28 cellular contexts compared by ENCODE assay signal in the genomic region with DNA sequence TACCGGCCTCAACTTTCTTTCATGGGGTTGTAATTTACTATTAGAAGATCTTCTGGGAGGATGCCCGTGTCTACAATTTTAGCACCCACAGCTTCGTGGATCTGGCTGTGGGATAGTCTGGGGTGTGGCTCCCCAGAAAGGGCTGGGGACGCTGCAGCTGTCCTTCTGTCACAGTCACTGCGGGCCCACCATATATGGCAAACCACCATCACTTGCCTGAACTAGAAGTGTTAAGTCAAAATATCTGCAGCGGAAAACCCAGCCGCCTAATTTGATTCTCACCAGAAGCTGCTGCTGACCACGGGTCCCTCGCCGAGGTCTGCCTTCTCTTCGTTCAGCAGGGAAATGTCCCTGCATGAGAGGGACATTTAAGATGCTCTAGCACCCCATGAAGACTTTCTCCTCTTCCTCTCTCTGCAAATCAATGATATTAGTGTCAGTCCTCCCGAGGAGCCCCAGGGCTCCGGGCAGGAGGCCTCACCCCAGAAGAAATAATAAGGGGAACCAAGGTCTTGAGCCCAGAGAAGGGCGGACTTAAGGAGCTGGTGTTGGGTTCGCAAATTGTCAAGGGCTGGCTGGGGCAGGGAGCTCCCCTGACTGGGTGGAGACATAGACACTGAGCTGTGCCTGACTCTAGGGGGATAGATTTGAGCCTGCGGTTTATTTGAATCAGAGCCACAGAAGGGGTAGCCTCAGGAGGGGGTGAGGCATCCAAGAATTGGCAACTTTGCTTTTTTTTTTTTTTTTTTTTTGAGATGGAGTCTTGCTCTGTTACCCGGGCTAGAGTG. TPM values are rescaled to one million over a fixed set of nuclear protein-coding genes. Genes with fewer than 3 reads are reported as not detected.
DNase-seq lines count a peak whose midpoint lies in the region; ATAC-seq lines count a peak whose summit lies in the region.
"Had no signal": no experiment of that assay in that cellular context is flagged by ENCODE, and none has a peak within 500 bp of the region (broad histone marks: within the 10 kb centered on the region; RNA-seq: fewer than 3 reads in every experiment).

No MANE protein-coding gene starts in this region.

- POLR2A ChIA-PET in naive thymus-derived CD4-positive, alpha-beta T cell (lab: Charles Lee): interaction anchor here (0.7 to 1.6 kb wide), 2 partner anchors 26 to 1869 kb away, joined by 4 to 5 read pairs; partner anchors contain the start of gene MRPL54

- H3K4me1 Mint-ChIP-seq in stimulated activated naive CD8-positive, alpha-beta T cell treated with anti-CD3 and anti-CD28 coated beads, Interleukin-15, amount 100 ng/mL, for 72 hours: peaks cover 23% of the 10 kb centered on the region
- peaks cover 0 to 23% (median 13%) of the 10 kb centered on the region in 7 donors for H3K4me1 Mint-ChIP-seq in naive thymus-derived CD4-positive, alpha-beta T cell

- H3K9me3 ChIP-seq in naive thymus-derived CD4-positive, alpha-beta T cell (ENCODE audit: control insufficient read depth in 2 of 3, low read length in 3 of 3): peaks cover 0 to 3% (median 0%) of the 10 kb centered on the region in 3 experiments
- H3K9me3 ChIP-seq: SK-N-SH had no signal

- H3K9me3 Mint-ChIP-seq in stimulated activated naive CD8-positive, alpha-beta T cell treated with anti-CD3 and anti-CD28 coated beads, Interleukin-15, amount 100 ng/mL, for 72 hours: no peaks in the 10 kb centered on the region
- H3K9me3 Mint-ChIP-seq in naive thymus-derived CD4-positive, alpha-beta T cell: peaks cover 0 to 5% (median 0%) of the 10 kb centered on the region in 11 donors

- CTCF ChIA-PET in naive thymus-derived CD4-positive, alpha-beta T cell (lab: Charles Lee): no interaction called here

- H3K36me3 ChIP-seq in naive thymus-derived CD4-positive, alpha-beta T cell (ENCODE audit: control insufficient read depth in 2 of 3, insufficient read depth in 3 of 3, low read length in 3 of 3): no peaks in the 10 kb centered on the region
- H3K36me3 ChIP-seq: BLaER1 had no signal

- H3K4me3 Mint-ChIP-seq in stimulated activated naive CD8-positive, alpha-beta T cell treated with anti-CD3 and anti-CD28 coated beads, Interleukin-15, amount 100 ng/mL, for 72 hours: no peak overlapping the region
- H3K4me3 Mint-ChIP-seq in naive thymus-derived CD4-positive, alpha-beta T cell: peak overlapping the region in 3 of 10 donors; percentile 14 to 60 (median 32)
- H3K4me3 Mint-ChIP-seq: type B pancreatic cell had no signal

- no peaks in the 10 kb centered on the region for H3K27me3 ChIP-seq in naive thymus-derived CD4-positive, alpha-beta T cell (ENCODE audit: control insufficient read depth in 2 of 2, insufficient read depth in 2 of 2, low read length in 2 of 2)

- no peaks in the 10 kb centered on the region for H3K27me3 Mint-ChIP-seq in stimulated activated naive CD8-positive, alpha-beta T cell treated with anti-CD3 and anti-CD28 coated beads, Interleukin-15, amount 100 ng/mL, for 72 hours
- peaks cover 0 to 25% (median 0%) of the 10 kb centered on the region in 5 donors for H3K27me3 Mint-ChIP-seq in naive thymus-derived CD4-positive, alpha-beta T cell

- H3K36me3 Mint-ChIP-seq in naive thymus-derived CD4-positive, alpha-beta T cell: peaks cover 0 to 5% (median 0%) of the 10 kb centered on the region in 5 donors
- H3K36me3 Mint-ChIP-seq: type B pancreatic cell had no signal

- H3K27ac Mint-ChIP-seq in stimulated activated naive CD8-positive, alpha-beta T cell treated with anti-CD3 and anti-CD28 coated beads, Interleukin-15, amount 100 ng/mL, for 72 hours: no peak overlapping the region
- peak overlapping the region in 3 of 9 donors; percentile 21 to 35 (median 29) for H3K27ac Mint-ChIP-seq in naive thymus-derived CD4-positive, alpha-beta T cell
- H3K27ac Mint-ChIP-seq: type B pancreatic cell had no signal

- no peak overlapping the region for H3K27ac ChIP-seq in naive thymus-derived CD4-positive, alpha-beta T cell (ENCODE audit: low read depth, low read length)
- H3K27ac ChIP-seq: BLaER1 had no signal

- H3K4me1 ChIP-seq in naive thymus-derived CD4-positive, alpha-beta T cell (ENCODE audit: control insufficient read depth in 2 of 2, insufficient read depth in 2 of 2, low read length in 2 of 2): peaks cover 0 to 4% of the 10 kb centered on the region in 2 donors

- DNase-seq in stimulated activated naive CD8-positive, alpha-beta T cell treated with anti-CD3 and anti-CD28 coated beads, Interleukin-15, Interleukin-2, amounts not matched to agents 100 U/mL and 50 U/mL, for 24 hours: peak; percentile 30
- DNase-seq in stimulated activated naive CD8-positive, alpha-beta T cell treated with anti-CD3 and anti-CD28 coated beads, Interleukin-15, amount 100 ng/mL, for 72 hours: no peak
- peak; percentile 22 for DNase-seq in activated gamma-delta T cell treated with anti-CD3 and anti-CD28 coated beads, Interleukin-2, amount 50 U/mL, for 16 hours (ENCODE audit: low read depth)
- DNase-seq in naive thymus-derived CD4-positive, alpha-beta T cell: no peak
- no peak for DNase-seq in OCI-M2 (lab: John Stamatoyannopoulos, UW; ENCODE audit: unreplicated experiment)
- DNase-seq in MV-4-11 (lab: John Stamatoyannopoulos, UW): no peak
- DNase-seq: activated CD4-positive, alpha-beta T cell treated with anti-CD3 and anti-CD28 coated beads for 48 hours; Calu3; DND-41; hypothalamus; mesendoderm; naive B cell; NCI-H146; NCI-H2107; NCI-H446; NCI-H82; PC-3; SK-N-SH; substantia nigra had no signal

- no peak overlapping the region for H3K4me3 ChIP-seq in naive thymus-derived CD4-positive, alpha-beta T cell (ENCODE audit: low read length)
- H3K4me3 ChIP-seq: BLaER1 had no signal

- peak; percentile 35 for ATAC-seq in stimulated activated naive CD8-positive, alpha-beta T cell treated with anti-CD3 and anti-CD28 coated beads, Interleukin-15, Interleukin-2, amounts not matched to agents 100 U/mL and 50 U/mL, for 24 hours
- ATAC-seq in stimulated activated naive CD8-positive, alpha-beta T cell treated with anti-CD3 and anti-CD28 coated beads, Interleukin-15, amount 100 ng/mL, for 72 hours: no peak
- ATAC-seq in naive thymus-derived CD4-positive, alpha-beta T cell: peak; percentile 69
- ATAC-seq in HG03565 (IDR thresholded peaks at IDR 0.05; ENCODE audit: unreplicated experiment): no peak
- ATAC-seq: HCT116, left lobe of liver, PC-3 had no signal

- intact Hi-C loops in naive thymus-derived CD4-positive, alpha-beta T cell (cut with micrococcal nuclease): no loop called here

RNA-seq across cellular contexts. Expression of gene MATK, which starts 3.0 kb away (rescaled TPM):
- total RNA-seq in naive thymus-derived CD4-positive, alpha-beta T cell: 10 to 100 TPM in 3 of 5 experiments, 1 to 10 TPM in 2; 1.6 to 32.6 (median 14.3) TPM
- polyA plus RNA-seq in naive thymus-derived CD4-positive, alpha-beta T cell: 10 to 100 TPM in 1 of 2 donors, 1 to 10 TPM in 1; 8.4 to 13.0 TPM
- total RNA-seq: Calu3, LHCN-M2, PC-3 had no signal
- polyA plus RNA-seq: AG04450, SK-N-SH had no signal

RNA-seq across cellular contexts. Expression of gene RAX2, which starts 17.2 kb away (rescaled TPM):
- total RNA-seq in naive thymus-derived CD4-positive, alpha-beta T cell: not detected
- polyA plus RNA-seq in naive thymus-derived CD4-positive, alpha-beta T cell: not detected
- total RNA-seq: Calu3; left lobe of liver; LHCN-M2; PC-3; skeletal muscle tissue; T-helper 2 cell treated with Interferon-gamma antibody and Interleukin-4, amounts not matched to agents 100 ng/mL and 5 ng/mL, for 36 hours had no signal
- polyA plus RNA-seq: AG04450, SK-N-SH had no signal

RNA-seq across cellular contexts. Expression of gene MRPL54, which starts 26.7 kb away (rescaled TPM):
- total RNA-seq in naive thymus-derived CD4-positive, alpha-beta T cell: 10 to 100 TPM; 34.0 to 95.2 (median 58.8) TPM
- 100 to 1,000 TPM; 143 to 154 TPM for polyA plus RNA-seq in naive thymus-derived CD4-positive, alpha-beta T cell

RNA-seq across cellular contexts. Expression of gene APBA3, which starts 27.7 kb away (rescaled TPM):
- total RNA-seq in naive thymus-derived CD4-positive, alpha-beta T cell: 10 to 100 TPM; 55.1 to 77.3 (median 67.1) TPM
- 10 to 100 TPM; 30.7 to 33.6 TPM for polyA plus RNA-seq in naive thymus-derived CD4-positive, alpha-beta T cell

Comparison
In these comparisons a context has a peak if more than half of its experiments do, and no peak if none do; other contexts are left out.
1. ATAC-seq: peak in stimulated activated naive CD8-positive, alpha-beta T cell treated with anti-CD3 and anti-CD28 coated beads, Interleukin-15, Interleukin-2, amounts not matched to agents 100 U/mL and 50 U/mL, for 24 hours (single experiment) and naive thymus-derived CD4-positive, alpha-beta T cell (single experiment); none in stimulated activated naive CD8-positive, alpha-beta T cell treated with anti-CD3 and anti-CD28 coated beads, Interleukin-15, amount 100 ng/mL, for 72 hours (single experiment) and HG03565 (single experiment).
2. DNase-seq: peak in stimulated activated naive CD8-positive, alpha-beta T cell treated with anti-CD3 and anti-CD28 coated beads, Interleukin-15, Interleukin-2, amounts not matched to agents 100 U/mL and 50 U/mL, for 24 hours (single experiment) and activated gamma-delta T cell treated with anti-CD3 and anti-CD28 coated beads, Interleukin-2, amount 50 U/mL, for 16 hours (single experiment); none in stimulated activated naive CD8-positive, alpha-beta T cell treated with anti-CD3 and anti-CD28 coated beads, Interleukin-15, amount 100 ng/mL, for 72 hours (0 of 2), naive thymus-derived CD4-positive, alpha-beta T cell (0 of 9), OCI-M2 (single experiment) and MV-4-11 (single experiment).